In genomic region chr5:5572010-5572982, GRCh38 we compare ENCODE assay signal across 12 cellular contexts.
DNase-seq lines count a peak whose midpoint lies in the region; ATAC-seq and TF ChIP-seq lines count a peak whose summit lies in the region.
"Had no signal": no experiment of that assay in that cellular context is flagged by ENCODE, and none has a peak within 500 bp of the region (broad histone marks: within the 10 kb centered on the region; RNA-seq: fewer than 3 reads in every experiment).

No MANE protein-coding gene starts in this region.

- TF ChIP-seq POLR2A in transverse colon (IDR thresholded peaks at IDR 0.05): no peak

- peaks cover 2% of the 10 kb centered on the region for H3K9me3 Mint-ChIP-seq in neural progenitor cell
- H3K9me3 Mint-ChIP-seq in activated CD4-positive, alpha-beta memory T cell treated with anti-CD3 and anti-CD28 coated beads for 36 hours: no peaks in the 10 kb centered on the region
- H3K9me3 Mint-ChIP-seq: CD4-positive, alpha-beta memory T cell had no signal

- H2AFZ ChIP-seq in neural progenitor cell (replicated peaks): no peak overlapping the region

- H3K4me1 ChIP-seq in neural progenitor cell (no peaks in the 10 kb centered on the region), transverse colon (peaks cover 0 to 7% (median 3%) of the 10 kb centered on the region in 4 donors)

- DNase-seq in NCI-H69 (lab: John Stamatoyannopoulos, UW): peak; percentile 73
- DNase-seq in fibroblast of mammary gland (ENCODE audit: low read depth): peak; percentile 3
- no peak for DNase-seq in neural progenitor cell (ENCODE audit: low spot score)
- DNase-seq in transverse colon: peak; percentile 13
- no peak for DNase-seq in SIG-M5 (lab: John Stamatoyannopoulos, UW)
- DNase-seq in left lobe of liver (ENCODE audit: low spot score): no peak
- DNase-seq in activated CD4-positive, alpha-beta memory T cell treated with anti-CD3 and anti-CD28 coated beads for 36 hours: no peak
- DNase-seq: CD4-positive, alpha-beta memory T cell; NCI-H2029 treated with DMSO at 0.1 percent for 48 hours; NK-92 treated with Interleukin-12 subunit alpha and Interleukin-12 subunit beta, amount 100 ng/mL, for 24 hours; WERI-Rb-1 had no signal

- H3K9me3 ChIP-seq in neural progenitor cell (ENCODE audit: low read depth) (no peaks in the 10 kb centered on the region), transverse colon (no peaks in the 10 kb centered on the region)

- H3K36me3 ChIP-seq in neural progenitor cell: no peaks in the 10 kb centered on the region
- no peaks in the 10 kb centered on the region for H3K36me3 ChIP-seq in transverse colon
- H3K36me3 ChIP-seq: WERI-Rb-1 had no signal

- no peak overlapping the region for H3K4me3 Mint-ChIP-seq in neural progenitor cell
- no peak overlapping the region for H3K4me3 Mint-ChIP-seq in activated CD4-positive, alpha-beta memory T cell treated with anti-CD3 and anti-CD28 coated beads for 36 hours
- H3K4me3 Mint-ChIP-seq: CD4-positive, alpha-beta memory T cell had no signal

- peaks cover 10% of the 10 kb centered on the region for H3K4me1 Mint-ChIP-seq in neural progenitor cell
- no peaks in the 10 kb centered on the region for H3K4me1 Mint-ChIP-seq in activated CD4-positive, alpha-beta memory T cell treated with anti-CD3 and anti-CD28 coated beads for 36 hours (ENCODE audit: low read depth)

- H4K20me1 ChIP-seq in neural progenitor cell (ENCODE audit: low read depth): no peaks in the 10 kb centered on the region

- H3K27ac ChIP-seq in neural progenitor cell (no peak overlapping the region), transverse colon (peak overlapping the region; percentile 41 to 80 (median 65))

- H3K79me2 ChIP-seq in neural progenitor cell (ENCODE audit: low read depth): no peaks in the 10 kb centered on the region

- ATAC-seq in left lobe of liver: no peak
- ATAC-seq: SK-N-SH treated with all-trans-retinoic acid at 6 μM for 48 hours had no signal

- 42 to 53% methylated on average over 6 to 30 of the region's 30 CpGs for WGBS in transverse colon (ENCODE audit: low coverage in 1 of 2), 2 donors

- POLR2A ChIA-PET in activated CD4-positive, alpha-beta memory T cell treated with anti-CD3 and anti-CD28 coated beads for 36 hours (lab: Charles Lee): no interaction called here

- no peak for TF ChIP-seq EP300 in transverse colon (IDR thresholded peaks at IDR 0.05; ENCODE audit: low read depth)

- H3K36me3 Mint-ChIP-seq in neural progenitor cell: no peaks in the 10 kb centered on the region
- H3K36me3 Mint-ChIP-seq in activated CD4-positive, alpha-beta memory T cell treated with anti-CD3 and anti-CD28 coated beads for 36 hours: no peaks in the 10 kb centered on the region
- H3K36me3 Mint-ChIP-seq: CD4-positive, alpha-beta memory T cell had no signal

- CTCF ChIA-PET in activated CD4-positive, alpha-beta memory T cell treated with anti-CD3 and anti-CD28 coated beads for 36 hours (lab: Charles Lee): no interaction called here

- no peak overlapping the region for H3K4me2 ChIP-seq in neural progenitor cell

- in situ Hi-C loops in transverse colon (cut with MboI; ENCODE audit: low pct_ligation_motif_present in 1 of 4, low pct_unique_long_range_greater_than_20kb in 1 of 4, low sequenced_read_pairs in 3 of 4): no loop called here

- no peaks in the 10 kb centered on the region for H3F3A ChIP-seq in neural progenitor cell (ENCODE audit: low read depth)

- TF ChIP-seq CTCF in fibroblast of mammary gland (conservative IDR thresholded peaks at IDR 0.05; ENCODE audit: control insufficient read depth, insufficient read depth, low read depth, low read length) (no peak), neural progenitor cell (IDR thresholded peaks at IDR 0.05) (no peak), transverse colon (IDR thresholded peaks at IDR 0.05) (no peak)

- H3K27ac Mint-ChIP-seq in neural progenitor cell: peak overlapping the region; percentile 29
- H3K27ac Mint-ChIP-seq in activated CD4-positive, alpha-beta memory T cell treated with anti-CD3 and anti-CD28 coated beads for 36 hours: no peak overlapping the region
- H3K27ac Mint-ChIP-seq: CD4-positive, alpha-beta memory T cell had no signal

- H3K27me3 ChIP-seq in neural progenitor cell (no peaks in the 10 kb centered on the region), transverse colon (no peaks in the 10 kb centered on the region)

- intact Hi-C loops in transverse colon (cut with DNase I; ENCODE audit: low total_unique reads): no loop called here
- intact Hi-C loops in activated CD4-positive, alpha-beta memory T cell treated with anti-CD3 and anti-CD28 coated beads for 36 hours (cut with micrococcal nuclease): no loop called here

- peaks cover 3% of the 10 kb centered on the region for H3K27me3 Mint-ChIP-seq in neural progenitor cell (ENCODE audit: insufficient read depth, low read depth)
- peaks cover 3% of the 10 kb centered on the region for H3K27me3 Mint-ChIP-seq in activated CD4-positive, alpha-beta memory T cell treated with anti-CD3 and anti-CD28 coated beads for 36 hours

- H3K4me3 ChIP-seq in fibroblast of mammary gland (ENCODE audit: control insufficient read depth, low read depth, low read length) (no peak overlapping the region), neural progenitor cell (no peak overlapping the region), transverse colon (no peak overlapping the region)

- H3K9ac ChIP-seq in neural progenitor cell: no peak overlapping the region

Comparison
In these comparisons a context has a peak if more than half of its experiments do, and no peak if none do; other contexts are left out.
1. DNase-seq: peak in NCI-H69 (single experiment), fibroblast of mammary gland (single experiment) and transverse colon (single experiment); none in neural progenitor cell (single experiment), SIG-M5 (single experiment), left lobe of liver (single experiment) and activated CD4-positive, alpha-beta memory T cell treated with anti-CD3 and anti-CD28 coated beads for 36 hours (single experiment).